12 cellular contexts compared by ENCODE assay signal in the genomic region with DNA sequence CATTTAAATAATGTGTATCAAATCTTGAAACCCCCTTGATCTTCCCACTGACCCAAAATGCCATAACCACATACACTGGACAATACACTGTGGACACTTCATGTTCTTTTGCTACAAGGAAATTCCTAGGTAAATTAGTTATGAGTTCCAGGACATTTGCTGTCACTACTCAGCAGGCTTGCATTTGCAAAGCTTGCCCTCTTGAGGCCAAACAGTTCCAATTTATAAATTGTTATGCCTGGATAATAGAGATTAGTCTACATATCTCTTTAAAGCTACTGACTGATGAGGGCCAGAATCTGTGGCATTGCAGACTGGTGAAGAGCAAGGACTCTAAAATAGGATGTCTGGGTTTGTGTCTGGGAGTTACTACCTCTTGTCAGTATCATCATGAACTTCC. TPM values are rescaled to one million over a fixed set of nuclear protein-coding genes. Genes with fewer than 3 reads are reported as not detected.
DNase-seq lines count a peak whose midpoint lies in the region; ATAC-seq and TF ChIP-seq lines count a peak whose summit lies in the region.
"Had no signal": no experiment of that assay in that cellular context is flagged by ENCODE, and none has a peak within 500 bp of the region (broad histone marks: within the 10 kb centered on the region; RNA-seq: fewer than 3 reads in every experiment).

No MANE protein-coding gene starts in this region.

- TF ChIP-seq POLR2A in heart left ventricle (IDR thresholded peaks at IDR 0.05) (no peak), tibial nerve (IDR thresholded peaks at IDR 0.05) (no peak)

- H3K36me3 ChIP-seq in heart left ventricle (no peaks in the 10 kb centered on the region), SK-N-SH (replicated peaks in 1 of 2; ENCODE audit: control insufficient read depth in 1 of 2, insufficient read depth in 2 of 2, low read length in 1 of 2) (no peaks in the 10 kb centered on the region), smooth muscle cell (ENCODE audit: low read depth) (no peaks in the 10 kb centered on the region), tibial nerve (no peaks in the 10 kb centered on the region)
- H3K36me3 ChIP-seq: BLaER1 treated with 17β-estradiol and CSF1 and Interleukin-3, amounts not matched to agents 10 nM and 100 nM had no signal

- H3K27me3 ChIP-seq in heart left ventricle (no peaks in the 10 kb centered on the region), SK-N-SH (ENCODE audit: insufficient read depth) (no peaks in the 10 kb centered on the region), smooth muscle cell (ENCODE audit: low read depth) (no peaks in the 10 kb centered on the region), tibial nerve (no peaks in the 10 kb centered on the region)
- H3K27me3 ChIP-seq: BLaER1 treated with 17β-estradiol and CSF1 and Interleukin-3, amounts not matched to agents 10 nM and 100 nM had no signal

- CTCF ChIA-PET in SK-N-SH (lab: Yijun Ruan, JAX): interaction anchor here (0.7 to 1.4 kb wide), 2 partner anchors 11 to 38 kb away, joined by 3 read pairs; no protein-coding TSS in a partner anchor

- H3K9me3 ChIP-seq in heart left ventricle (peaks cover 0 to 11% (median 0%) of the 10 kb centered on the region in 12 donors), SK-N-SH (no peaks in the 10 kb centered on the region), smooth muscle cell (replicated peaks; ENCODE audit: low read depth) (peaks cover 5% of the 10 kb centered on the region), tibial nerve (peaks cover 0 to 17% (median 0%) of the 10 kb centered on the region in 4 donors)

- POLR2A ChIA-PET in SK-N-SH (lab: Yijun Ruan, JAX): no interaction called here

- TF ChIP-seq RAD21 in SK-N-SH (IDR thresholded peaks at IDR 0.05; ENCODE audit: low read length): peak; percentile 59

- H3K79me2 ChIP-seq in SK-N-SH (ENCODE audit: insufficient read depth) (no peaks in the 10 kb centered on the region), smooth muscle cell (ENCODE audit: low read depth) (no peaks in the 10 kb centered on the region)

- H3K4me3 ChIP-seq in heart left ventricle (no peak overlapping the region), SK-N-SH (ENCODE audit: low read depth in 2 of 2, low read length in 1 of 2) (no peak overlapping the region), smooth muscle cell (no peak overlapping the region), tibial nerve (no peak overlapping the region)
- H3K4me3 ChIP-seq: BLaER1 treated with 17β-estradiol and CSF1 and Interleukin-3, amounts not matched to agents 10 nM and 100 nM; skin epidermis had no signal

- H3K4me1 ChIP-seq in heart left ventricle (no peaks in the 10 kb centered on the region), SK-N-SH (ENCODE audit: control insufficient read depth in 1 of 2, insufficient read depth in 2 of 2, low read depth in 1 of 2, low read length in 1 of 2) (no peaks in the 10 kb centered on the region), smooth muscle cell (ENCODE audit: low read depth) (no peaks in the 10 kb centered on the region), tibial nerve (no peaks in the 10 kb centered on the region)

- no peak for ATAC-seq in heart left ventricle
- no peak for ATAC-seq in Right ventricle myocardium inferior
- ATAC-seq: activated naive CD4-positive, alpha-beta T cell treated with anti-CD3 and anti-CD28 coated beads, Interleukin-2, amount 50 U/mL, for 72 hours had no signal

- no peaks in the 10 kb centered on the region for H4K20me1 ChIP-seq in SK-N-SH (ENCODE audit: insufficient read depth)
- H4K20me1 ChIP-seq in smooth muscle cell (ENCODE audit: low read depth): no peaks in the 10 kb centered on the region
- H4K20me1 ChIP-seq: BLaER1 treated with 17β-estradiol and CSF1 and Interleukin-3, amounts not matched to agents 10 nM and 100 nM had no signal

- intact Hi-C loops in heart left ventricle (cut with DNase I): loop anchor here in 1 of 10 donors (5.0 kb wide), 1 partner anchor 484 kb away; no protein-coding TSS in a partner anchor
- intact Hi-C loops in Right ventricle myocardium inferior (cut with DNase I): no loop called here

- DNase-seq in heart left ventricle: no peak
- no peak for DNase-seq in Right ventricle myocardium inferior (ENCODE audit: missing footprints)
- no peak for DNase-seq in SK-N-SH
- DNase-seq in fibroblast of peridontal ligament (ENCODE audit: extremely low read depth): peak; percentile 48
- no peak for DNase-seq in smooth muscle cell (lab: John Stamatoyannopoulos, UW; ENCODE audit: unreplicated experiment)
- DNase-seq in T-helper 2 cell: no peak
- no peak for DNase-seq in tibial nerve (ENCODE audit: low spot score in 2 of 2)
- DNase-seq in NCI-H526 (lab: John Stamatoyannopoulos, UW): no peak
- DNase-seq: trophoblast cell had no signal

- TF ChIP-seq CTCF in heart left ventricle (IDR thresholded peaks at IDR 0.05) (peak in 8 of 12 donors; percentile 19 to 38 (median 32)), SK-N-SH (IDR thresholded peaks at IDR 0.05) (peak; percentile 44), smooth muscle cell (IDR thresholded peaks at IDR 0.05; ENCODE audit: borderline replicate concordance, insufficient read depth, poor library complexity, severe bottlenecking) (peak; percentile 21), tibial nerve (IDR thresholded peaks at IDR 0.05) (no peak)

- H3K4me2 ChIP-seq in SK-N-SH (no peak overlapping the region), smooth muscle cell (no peak overlapping the region)
- H3K4me2 ChIP-seq: BLaER1 treated with 17β-estradiol and CSF1 and Interleukin-3, amounts not matched to agents 10 nM and 100 nM had no signal

- H3K27ac ChIP-seq in heart left ventricle: no peak overlapping the region
- H3K27ac ChIP-seq in SK-N-SH (ENCODE audit: low read depth in 2 of 2, low read length in 1 of 2): no peak overlapping the region
- no peak overlapping the region for H3K27ac ChIP-seq in smooth muscle cell (ENCODE audit: low read depth)
- H3K27ac ChIP-seq in tibial nerve: no peak overlapping the region
- H3K27ac ChIP-seq: BLaER1 treated with 17β-estradiol and CSF1 and Interleukin-3, amounts not matched to agents 10 nM and 100 nM; skin epidermis had no signal

- no peak for TF ChIP-seq EP300 in SK-N-SH (IDR thresholded peaks at IDR 0.05; ENCODE audit: borderline replicate concordance in 1 of 2, low read depth in 1 of 2, low read length in 1 of 2)
- TF ChIP-seq EP300 in tibial nerve (IDR thresholded peaks at IDR 0.05): no peak

- H3K9ac ChIP-seq in SK-N-SH (no peak overlapping the region), smooth muscle cell (ENCODE audit: low read depth) (no peak overlapping the region)
- H3K9ac ChIP-seq: BLaER1 treated with 17β-estradiol and CSF1 and Interleukin-3, amounts not matched to agents 10 nM and 100 nM had no signal

- H3K9me2 ChIP-seq in SK-N-SH: no peaks in the 10 kb centered on the region

- H2AFZ ChIP-seq in SK-N-SH (ENCODE audit: low read depth): no peak overlapping the region
- no peak overlapping the region for H2AFZ ChIP-seq in smooth muscle cell (ENCODE audit: low read depth)

- H3F3A ChIP-seq in SK-N-SH (replicated peaks; ENCODE audit: insufficient read depth): no peaks in the 10 kb centered on the region
- H3F3A ChIP-seq in smooth muscle cell (ENCODE audit: low read depth): no peaks in the 10 kb centered on the region

TF ChIP-seq in SK-N-SH, 30 proteins besides CTCF, POLR2A, EP300 and RAD21:
- TF ChIP-seq SMC3 (IDR thresholded peaks at IDR 0.05; ENCODE audit: low read depth, low read length): peak; percentile 24; the same call in 1 of the 2 replicates
- no peak for TF ChIP-seq NRF1 (IDR thresholded peaks at IDR 0.05; ENCODE audit: low read depth, low read length)

RNA-seq across cellular contexts. Expression of gene RAB32, which starts 17.4 kb away (rescaled TPM):
- total RNA-seq in heart left ventricle (10 to 100 TPM in 3 of 9 donors, 1 to 10 TPM in 6; 3.9 to 22.7 (median 7.7) TPM), Right ventricle myocardium inferior (7.6 TPM), smooth muscle cell (154 and 161 TPM in 2 replicates), tibial nerve (10 to 100 TPM; 23.2 to 44.4 (median 25.1) TPM)
- polyA plus RNA-seq in heart left ventricle (1 to 10 TPM; 1.9 to 9.3 TPM), SK-N-SH (2012; rRNA removed) (36.9 and 39.6 TPM in 2 replicates), smooth muscle cell (226 and 316 TPM in 2 replicates)
- 50.3 and 55.7 TPM in 2 replicates for polyA plus RNA-seq in SK-N-SH (2012; cell fraction: cytosol; rRNA removed)
- polyA plus RNA-seq in SK-N-SH (2012; cell fraction: nucleus; rRNA removed): 12.9 and 19.4 TPM in 2 replicates

Comparison
In these comparisons a context has a peak if more than half of its experiments do, and no peak if none do; other contexts are left out.
1. CTCF ChIP-seq: peak in heart left ventricle (8 of 12), SK-N-SH (single experiment) and smooth muscle cell (single experiment); none in tibial nerve (0 of 5).